In the genomic region with DNA sequence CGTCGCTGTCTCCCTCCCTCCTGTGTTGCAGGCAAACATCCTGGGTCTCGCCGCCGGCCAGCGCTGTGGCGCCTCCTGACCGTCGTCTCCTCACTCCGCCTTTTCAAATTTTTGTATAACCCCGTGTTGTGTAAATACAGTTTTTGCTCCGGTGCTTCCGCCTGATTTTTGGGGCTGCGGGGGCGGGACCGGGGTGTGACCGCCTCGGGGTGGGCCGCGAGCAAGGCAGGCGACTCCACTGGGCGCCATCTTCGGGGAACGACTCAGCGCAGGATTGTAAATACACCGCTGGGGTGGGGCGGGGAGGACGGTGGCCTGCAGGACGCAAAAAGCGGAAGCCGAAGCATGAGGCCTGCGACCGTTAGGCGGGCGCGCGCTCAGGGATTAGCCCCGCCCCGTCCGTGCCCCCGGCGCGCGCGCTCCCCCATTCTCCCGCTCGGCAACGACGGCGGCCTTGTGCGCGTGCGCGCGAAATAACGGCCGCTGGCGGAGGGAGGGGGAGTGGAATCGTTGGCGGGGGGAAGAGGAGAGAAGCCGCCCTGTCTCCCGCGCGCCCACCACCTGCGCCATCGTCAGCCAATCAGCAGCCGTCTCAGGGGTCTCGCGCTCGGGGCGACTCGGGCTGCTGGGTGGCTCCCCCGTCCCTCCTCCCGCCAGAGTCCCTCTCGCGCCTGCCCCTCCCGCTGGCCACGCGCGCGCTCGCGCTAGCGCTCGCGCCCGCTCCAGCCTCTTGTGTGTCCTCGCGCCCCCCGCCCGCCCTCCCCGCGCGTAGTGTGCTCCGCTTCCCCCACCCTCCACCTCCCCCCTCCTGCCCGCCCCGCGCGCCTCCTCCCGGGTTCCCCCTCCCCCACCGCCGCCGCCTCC, we compare ENCODE assay signal across 8 cellular contexts. TPM values are rescaled to one million over a fixed set of nuclear protein-coding genes. Genes with fewer than 3 reads are reported as not detected.
A peak's percentile ranks its signal among the peaks of the same experiment; 100 is the strongest.
DNase-seq lines count a peak whose midpoint lies in the region; ATAC-seq and TF ChIP-seq lines count a peak whose summit lies in the region.

No MANE protein-coding gene starts in this region.

- no peaks in the 10 kb centered on the region for H3K27me3 ChIP-seq in Peyer's patch
- peaks cover 0 to 2% (median 0%) of the 10 kb centered on the region in 4 donors for H3K27me3 ChIP-seq in esophagus muscularis mucosa
- no peaks in the 10 kb centered on the region for H3K27me3 ChIP-seq in muscle layer of duodenum (ENCODE audit: low read depth, low read length)

- H3K36me3 ChIP-seq in Peyer's patch (peaks cover 0 to 25% (median 0%) of the 10 kb centered on the region in 3 donors), esophagus muscularis mucosa (peaks cover 0 to 31% (median 26%) of the 10 kb centered on the region in 4 donors), muscle layer of duodenum (ENCODE audit: control insufficient read depth in 1 of 2, insufficient read depth in 2 of 2, low read length in 2 of 2) (peaks cover 12 to 22% of the 10 kb centered on the region in 2 donors)

- H3K4me3 ChIP-seq in Peyer's patch (peak overlapping the region; percentile 76 to 84 (median 78)), esophagus muscularis mucosa (peak overlapping the region; percentile 69 to 96 (median 78)), muscle layer of duodenum (ENCODE audit: low read depth in 1 of 2, low read length in 2 of 2) (peak overlapping the region; percentile 79 to 90)

- TF ChIP-seq POLR2A in Peyer's patch (IDR thresholded peaks at IDR 0.05) (peak; percentile 83 to 90), esophagus muscularis mucosa (IDR thresholded peaks at IDR 0.05; ENCODE audit: low read depth) (peak; percentile 83)

- H3K4me1 ChIP-seq in Peyer's patch: peaks cover 4 to 35% (median 21%) of the 10 kb centered on the region in 4 donors
- peaks cover 44 to 51% (median 48%) of the 10 kb centered on the region in 4 donors for H3K4me1 ChIP-seq in esophagus muscularis mucosa
- H3K4me1 ChIP-seq in muscle layer of duodenum (ENCODE audit: control insufficient read depth in 1 of 2, insufficient read depth in 2 of 2, low read length in 2 of 2): peaks cover 25 to 40% of the 10 kb centered on the region in 2 donors

- under 1% methylated on average over 58 of the region's 103 CpGs for WGBS in esophagus muscularis mucosa

- ATAC-seq in GM21723 (IDR thresholded peaks at IDR 0.05; ENCODE audit: unreplicated experiment): peak; percentile 42

- H3K9me3 ChIP-seq in Peyer's patch: no peaks in the 10 kb centered on the region
- no peaks in the 10 kb centered on the region for H3K9me3 ChIP-seq in esophagus muscularis mucosa
- no peaks in the 10 kb centered on the region for H3K9me3 ChIP-seq in muscle layer of duodenum (ENCODE audit: control insufficient read depth in 1 of 2, low read length in 2 of 2)

- H3K27ac ChIP-seq in Peyer's patch (peak overlapping the region; percentile 93 to 99 (median 98)), esophagus muscularis mucosa (replicated peaks in 1 of 4) (peak overlapping the region; percentile 90 to 99 (median 98)), muscle layer of duodenum (ENCODE audit: low read length) (peak overlapping the region; percentile 93)

- TF ChIP-seq CTCF in Peyer's patch (IDR thresholded peaks at IDR 0.05): peak in 4 of 6 experiments; percentile 1 to 20 (median 17)
- no peak for TF ChIP-seq CTCF in esophagus muscularis mucosa (IDR thresholded peaks at IDR 0.05)

- peak; percentile 99 for DNase-seq in DMS79 (lab: John Stamatoyannopoulos, UW)
- peak; percentile 96 for DNase-seq in KG1 (lab: John Stamatoyannopoulos, UW)
- DNase-seq in Peyer's patch: peak; percentile 98 to 99 (median 98)
- peak; percentile 97 for DNase-seq in activated T-helper 1 cell treated with Interleukin-2 at 50 U/mL for 16 hours (ENCODE audit: low read depth)
- peak; percentile 99 for DNase-seq in esophagus muscularis mucosa (ENCODE audit: extremely low spot score)
- peak; percentile 94 to 95 for DNase-seq in stimulated activated CD8-positive, alpha-beta memory T cell treated with anti-CD3 and anti-CD28 coated beads, Interleukin-7, amount 100 ng/mL, for 1 hour (ENCODE audit: low read depth in 2 of 2)

- intact Hi-C loops in esophagus muscularis mucosa (cut with DNase I): no loop called here

- TF ChIP-seq EP300 in esophagus muscularis mucosa (IDR thresholded peaks at IDR 0.05): no peak

RNA-seq across cellular contexts. Expression of a gene that starts 0.9 kb away (rescaled TPM):
- total RNA-seq in Peyer's patch: 100 to 1,000 TPM; 124 to 208 (median 135) TPM
- total RNA-seq in esophagus muscularis mucosa: 100 to 1,000 TPM; 120 to 284 (median 158) TPM

RNA-seq across cellular contexts. Expression of a gene that starts 6.5 kb away (rescaled TPM):
- total RNA-seq in Peyer's patch: 1 to 10 TPM in 2 of 4 donors, under 1 TPM in 1, not detected in 1; 0.95 to 3.3 (median 2.5) TPM
- total RNA-seq in esophagus muscularis mucosa: 10 to 100 TPM in 1 of 4 donors, 1 to 10 TPM in 3; 3.6 to 11.2 (median 6.7) TPM

RNA-seq across cellular contexts. Expression of a gene that starts 10.5 kb away (rescaled TPM):
- total RNA-seq in Peyer's patch (10 to 100 TPM; 39.5 to 50.3 (median 48.3) TPM), esophagus muscularis mucosa (10 to 100 TPM; 20.9 to 26.9 (median 26.5) TPM)

RNA-seq across cellular contexts. Expression of a gene that starts 14.8 kb away (rescaled TPM):
- total RNA-seq in Peyer's patch (100 to 1,000 TPM; 222 to 709 (median 645) TPM), esophagus muscularis mucosa (100 to 1,000 TPM; 101 to 156 (median 123) TPM)

RNA-seq across cellular contexts. Expression of a gene that starts 14.9 kb away (rescaled TPM):
- 100 to 1,000 TPM in 2 of 4 donors, 10 to 100 TPM in 2; 31.9 to 157 (median 72.8) TPM for total RNA-seq in Peyer's patch
- total RNA-seq in esophagus muscularis mucosa: 10 to 100 TPM; 10.8 to 12.3 (median 11.8) TPM

Comparison
In these comparisons a context has a peak if more than half of its experiments do, and no peak if none do; other contexts are left out.
1. Peak in every context shown above with its lines: DNase-seq, ATAC-seq, H3K4me3 ChIP-seq and H3K27ac ChIP-seq.
2. CTCF ChIP-seq: peak in Peyer's patch (4 of 6); none in esophagus muscularis mucosa (0 of 3).